8 cellular contexts compared by ENCODE assay signal in the genomic region with DNA sequence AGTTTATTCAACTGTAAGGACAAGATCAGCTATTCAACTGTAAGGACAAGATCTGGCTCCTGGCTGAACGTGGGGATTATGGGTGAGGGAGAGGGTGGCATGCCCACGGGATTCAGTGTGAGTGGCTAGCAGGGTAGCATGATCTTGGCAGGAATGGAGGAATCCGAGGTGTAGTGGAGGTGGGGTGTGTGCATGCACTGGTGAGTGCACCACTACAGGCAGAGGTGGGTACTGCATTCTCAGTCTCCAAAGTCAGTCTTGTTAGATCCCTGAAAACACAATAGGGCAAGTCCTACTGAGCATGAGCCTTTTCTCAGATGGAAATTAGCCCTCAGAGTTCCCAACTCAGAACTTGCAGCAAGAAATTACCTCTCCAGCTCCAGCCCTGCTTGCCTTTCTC. TPM values are rescaled to one million over a fixed set of nuclear protein-coding genes. Genes with fewer than 3 reads are reported as not detected.
DNase-seq lines count a peak whose midpoint lies in the region; ATAC-seq, FAIRE-seq and TF ChIP-seq lines count a peak whose summit lies in the region.

No MANE protein-coding gene starts in this region.

- TF ChIP-seq CTCF in fibroblast of pulmonary artery (IDR thresholded peaks at IDR 0.05; ENCODE audit: low read length, missing control alignments) = peak; percentile 38

- DNase-seq in A172 (ENCODE audit: low spot score) = peak; percentile 31
- DNase-seq in GM12892 (ENCODE audit: insufficient read length) = no peak
- peak; percentile 34 for DNase-seq in SW480 (ENCODE audit: low spot score)
- peak; percentile 11 for DNase-seq in fibroblast of pulmonary artery (ENCODE audit: low read depth)
- peak; percentile 65 for DNase-seq in stimulated activated CD8-positive, alpha-beta memory T cell treated with anti-CD3 and anti-CD28 coated beads, Interleukin-4, amount 100 ng/mL, for 48 hours
- DNase-seq in NCI-H1694 treated with DMSO at 0.1 percent for 48 hours (lab: John Stamatoyannopoulos, UW) = no peak
- DNase-seq in sciatic nerve (ENCODE audit: low spot score) = no peak

- ATAC-seq in HG03135 (IDR thresholded peaks at IDR 0.05; ENCODE audit: unreplicated experiment) = peak; percentile 66
- ATAC-seq in sciatic nerve = no peak

- intact Hi-C loops in sciatic nerve (cut with DNase I) = no loop called here

- FAIRE-seq in GM12892 (lab: Jason Lieb, UNC) = peak; percentile 61

- no peak overlapping the region for H3K4me3 ChIP-seq in fibroblast of pulmonary artery (replicated peaks; ENCODE audit: low read depth, low read length)

- TF ChIP-seq POLR2A in GM12892 (IDR thresholded peaks at IDR 0.05; ENCODE audit: low read depth, low read length) = no peak

RNA-seq across cellular contexts. Expression of a gene that starts 32.2 kb away (rescaled TPM):
- total RNA-seq in A172 (2014; rRNA removed; shearing (Covaris generic)) = not detected in 2 replicates
- not detected for polyA plus RNA-seq in GM12892 (2012; ENCODE audit: missing spikeins)
- not detected for total RNA-seq in sciatic nerve

RNA-seq across cellular contexts. Expression of a gene that starts 45.7 kb away (rescaled TPM):
- total RNA-seq in A172 (2014; rRNA removed; shearing (Covaris generic)) = not detected in 2 replicates
- polyA plus RNA-seq in GM12892 (2012; ENCODE audit: missing spikeins) = not detected
- total RNA-seq in sciatic nerve = not detected

Comparison
In these comparisons a context has a peak if more than half of its experiments do, and no peak if none do; other contexts are left out.
1. DNase-seq: peak in A172 (single experiment), SW480 (single experiment), fibroblast of pulmonary artery (single experiment) and stimulated activated CD8-positive, alpha-beta memory T cell treated with anti-CD3 and anti-CD28 coated beads, Interleukin-4, amount 100 ng/mL, for 48 hours (single experiment); none in GM12892 (single experiment), NCI-H1694 treated with DMSO at 0.1 percent for 48 hours (single experiment) and sciatic nerve (single experiment).